Comparison of ENCODE assay signal across 10 cellular contexts in the genomic region with DNA sequence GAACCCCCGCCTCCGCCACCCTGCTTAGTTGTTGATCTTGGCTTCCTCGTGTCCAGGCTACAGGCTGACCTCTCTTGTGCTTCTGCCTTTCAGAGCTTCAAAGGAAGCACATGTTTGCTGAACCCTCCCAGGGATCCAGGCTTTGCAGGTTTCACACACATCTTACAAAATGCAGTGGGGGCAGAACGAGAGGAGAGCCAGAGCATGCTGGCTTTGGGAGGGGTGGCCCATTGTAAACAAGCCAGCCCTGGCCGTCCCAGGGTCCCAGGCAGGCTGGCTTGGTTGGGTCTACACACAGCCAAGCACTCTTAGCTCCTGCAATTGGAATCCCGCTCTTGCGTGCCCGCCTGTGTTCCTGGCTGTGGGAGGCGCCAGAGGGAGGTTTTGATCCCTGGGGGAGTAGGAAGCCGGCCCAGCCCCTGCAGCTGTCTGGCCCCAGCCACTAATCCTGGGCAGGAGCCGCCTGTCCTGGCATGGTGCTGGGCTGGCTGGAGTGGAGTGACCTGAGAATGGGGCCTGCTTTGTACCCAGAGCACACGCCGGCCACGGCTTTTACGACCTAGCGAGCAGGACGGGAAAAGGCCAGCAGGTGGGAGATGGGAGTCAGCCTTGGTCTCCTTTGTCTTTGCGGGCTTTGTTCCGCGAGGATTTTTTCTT. TPM values are rescaled to one million over a fixed set of nuclear protein-coding genes. Genes with fewer than 3 reads are reported as not detected.
DNase-seq lines count a peak whose midpoint lies in the region; ATAC-seq, FAIRE-seq and TF ChIP-seq lines count a peak whose summit lies in the region.
"Had no signal": no experiment of that assay in that cellular context is flagged by ENCODE, and none has a peak within 500 bp of the region (broad histone marks: within the 10 kb centered on the region; RNA-seq: fewer than 3 reads in every experiment).

No MANE protein-coding gene starts in this region.

- H3K27me3 ChIP-seq in heart left ventricle = no peaks in the 10 kb centered on the region
- no peaks in the 10 kb centered on the region for H3K27me3 ChIP-seq in esophagus muscularis mucosa

- H3K4me1 Mint-ChIP-seq in osteocyte (ENCODE audit: unreplicated experiment) = peaks cover 58% of the 10 kb centered on the region
- no peaks in the 10 kb centered on the region for H3K4me1 Mint-ChIP-seq in activated naive CD8-positive, alpha-beta T cell treated with anti-CD3 and anti-CD28 coated beads for 36 hours
- H3K4me1 Mint-ChIP-seq: stimulated activated effector memory CD8-positive, alpha-beta T cell treated with anti-CD3 and anti-CD28 coated beads, Interleukin-12 subunit alpha, Interleukin-12 subunit beta, amount 100 ng/mL, for 72 hours had no signal

- H3K4me1 ChIP-seq in heart left ventricle (peaks cover 0 to 46% (median 20%) of the 10 kb centered on the region in 12 donors), esophagus muscularis mucosa (peaks cover 19 to 69% (median 31%) of the 10 kb centered on the region in 4 donors)

- ATAC-seq in heart left ventricle = peak; percentile 77 to 90 (median 86)
- ATAC-seq in GM21619 (IDR thresholded peaks at IDR 0.05; ENCODE audit: unreplicated experiment) = no peak
- ATAC-seq: stimulated activated effector memory CD8-positive, alpha-beta T cell treated with anti-CD3 and anti-CD28 coated beads, Interleukin-12 subunit alpha, Interleukin-12 subunit beta, amount 100 ng/mL, for 72 hours had no signal

- WGBS in heart left ventricle, 4 donors = 44 to 50% (median 47%) methylated on average over 20 of the region's 20 CpGs
- 67% methylated on average over 20 of the region's 20 CpGs for WGBS in esophagus muscularis mucosa

- peak overlapping the region in 2 of 12 donors; percentile 27 to 37 for H3K27ac ChIP-seq in heart left ventricle
- no peak overlapping the region for H3K27ac ChIP-seq in esophagus muscularis mucosa (replicated peaks in 1 of 4)

- no peaks in the 10 kb centered on the region for H3K9me3 ChIP-seq in heart left ventricle
- no peaks in the 10 kb centered on the region for H3K9me3 ChIP-seq in esophagus muscularis mucosa

- peaks cover 0 to 7% (median 0%) of the 10 kb centered on the region in 9 donors for H3K36me3 ChIP-seq in heart left ventricle
- H3K36me3 ChIP-seq in esophagus muscularis mucosa = no peaks in the 10 kb centered on the region

- no peaks in the 10 kb centered on the region for H3K9me3 Mint-ChIP-seq in osteocyte (ENCODE audit: unreplicated experiment)
- H3K9me3 Mint-ChIP-seq in activated naive CD8-positive, alpha-beta T cell treated with anti-CD3 and anti-CD28 coated beads for 36 hours = no peaks in the 10 kb centered on the region
- H3K9me3 Mint-ChIP-seq: stimulated activated effector memory CD8-positive, alpha-beta T cell treated with anti-CD3 and anti-CD28 coated beads, Interleukin-12 subunit alpha, Interleukin-12 subunit beta, amount 100 ng/mL, for 72 hours had no signal

- no peak for FAIRE-seq in H54 (lab: Jason Lieb, UNC)

- TF ChIP-seq POLR2A in heart left ventricle (IDR thresholded peaks at IDR 0.05) = no peak
- no peak for TF ChIP-seq POLR2A in H54 (IDR thresholded peaks at IDR 0.05; ENCODE audit: low read depth, low read length)
- no peak for TF ChIP-seq POLR2A in esophagus muscularis mucosa (IDR thresholded peaks at IDR 0.05; ENCODE audit: low read depth)

- no peaks in the 10 kb centered on the region for H3K27me3 Mint-ChIP-seq in osteocyte (ENCODE audit: unreplicated experiment)
- H3K27me3 Mint-ChIP-seq in activated naive CD8-positive, alpha-beta T cell treated with anti-CD3 and anti-CD28 coated beads for 36 hours = no peaks in the 10 kb centered on the region
- H3K27me3 Mint-ChIP-seq: activated naive CD8-positive, alpha-beta T cell had no signal

- H3K36me3 Mint-ChIP-seq in osteocyte (ENCODE audit: unreplicated experiment) = peaks cover 16% of the 10 kb centered on the region
- H3K36me3 Mint-ChIP-seq in activated naive CD8-positive, alpha-beta T cell treated with anti-CD3 and anti-CD28 coated beads for 36 hours = no peaks in the 10 kb centered on the region
- H3K36me3 Mint-ChIP-seq: activated naive CD8-positive, alpha-beta T cell; stimulated activated effector memory CD8-positive, alpha-beta T cell treated with anti-CD3 and anti-CD28 coated beads, Interleukin-12 subunit alpha, Interleukin-12 subunit beta, amount 100 ng/mL, for 72 hours had no signal

- no peak for TF ChIP-seq EP300 in esophagus muscularis mucosa (IDR thresholded peaks at IDR 0.05)

- DNase-seq in ELF-1 (ENCODE audit: low read depth, low spot score) = peak; percentile 94
- peak; percentile 82 to 88 for DNase-seq in SHP77 (lab: John Stamatoyannopoulos, UW)
- peak in 4 of 5 donors; percentile 38 to 76 (median 67) for DNase-seq in heart left ventricle
- DNase-seq in osteocyte (ENCODE audit: extremely low spot score, unreplicated experiment) = no peak
- DNase-seq in H54 (ENCODE audit: insufficient read length, low spot score) = no peak
- no peak for DNase-seq in activated naive CD8-positive, alpha-beta T cell treated with anti-CD3 and anti-CD28 coated beads for 36 hours
- no peak for DNase-seq in esophagus muscularis mucosa (ENCODE audit: extremely low spot score)

- H3K4me3 Mint-ChIP-seq in osteocyte (ENCODE audit: unreplicated experiment) = no peak overlapping the region
- H3K4me3 Mint-ChIP-seq in activated naive CD8-positive, alpha-beta T cell treated with anti-CD3 and anti-CD28 coated beads for 36 hours = no peak overlapping the region
- H3K4me3 Mint-ChIP-seq: activated naive CD8-positive, alpha-beta T cell; stimulated activated effector memory CD8-positive, alpha-beta T cell treated with anti-CD3 and anti-CD28 coated beads, Interleukin-12 subunit alpha, Interleukin-12 subunit beta, amount 100 ng/mL, for 72 hours had no signal

- intact Hi-C loops in heart left ventricle (cut with DNase I) = loop anchor here in 6 of 10 donors (5.0 to 10.0 kb wide), 5 partner anchors 89 to 453 kb away; no protein-coding TSS in a partner anchor
- intact Hi-C loops in esophagus muscularis mucosa (cut with DNase I) = no loop called here

- H3K4me3 ChIP-seq in heart left ventricle = no peak overlapping the region
- H3K4me3 ChIP-seq in esophagus muscularis mucosa = no peak overlapping the region

- TF ChIP-seq CTCF in heart left ventricle (IDR thresholded peaks at IDR 0.05) (peak in 8 of 12 donors; percentile 25 to 43 (median 36)), osteocyte (IDR thresholded peaks at IDR 0.05) (peak; percentile 33), esophagus muscularis mucosa (IDR thresholded peaks at IDR 0.05) (no peak)

- H3K27ac Mint-ChIP-seq in osteocyte (ENCODE audit: unreplicated experiment) = peak overlapping the region; percentile 31
- H3K27ac Mint-ChIP-seq in activated naive CD8-positive, alpha-beta T cell treated with anti-CD3 and anti-CD28 coated beads for 36 hours = no peak overlapping the region
- H3K27ac Mint-ChIP-seq: activated naive CD8-positive, alpha-beta T cell; stimulated activated effector memory CD8-positive, alpha-beta T cell treated with anti-CD3 and anti-CD28 coated beads, Interleukin-12 subunit alpha, Interleukin-12 subunit beta, amount 100 ng/mL, for 72 hours had no signal

RNA-seq across cellular contexts. Expression of a gene that starts 53.9 kb away (rescaled TPM):
- total RNA-seq in heart left ventricle = 10 to 100 TPM in 7 of 9 donors, 1 to 10 TPM in 2; 8.5 to 33.5 (median 12.4) TPM
- polyA plus RNA-seq in heart left ventricle = 10 to 100 TPM in 1 of 2 donors, 1 to 10 TPM in 1; 5.4 to 25.2 TPM
- 60.1 and 62.1 TPM in 2 replicates for total RNA-seq in osteocyte
- under 1 TPM; 0.18 to 0.33 TPM for total RNA-seq in activated naive CD8-positive, alpha-beta T cell treated with anti-CD3 and anti-CD28 coated beads for 36 hours
- 10 to 100 TPM; 25.3 to 63.1 (median 48.4) TPM for total RNA-seq in esophagus muscularis mucosa

Comparison
In these comparisons a context has a peak if more than half of its experiments do, and no peak if none do; other contexts are left out.
1. DNase-seq: peak in ELF-1 (single experiment), SHP77 (2 of 2) and heart left ventricle (4 of 5); none in osteocyte (single experiment), H54 (single experiment), activated naive CD8-positive, alpha-beta T cell treated with anti-CD3 and anti-CD28 coated beads for 36 hours (single experiment) and esophagus muscularis mucosa (single experiment).
2. CTCF ChIP-seq: peak in heart left ventricle (8 of 12) and osteocyte (single experiment); none in esophagus muscularis mucosa (0 of 3).
3. RNA of a gene that starts 53.9 kb away (total RNA-seq): 60.1 to 62.1 TPM in osteocyte, 25.3 to 63.1 TPM in esophagus muscularis mucosa and 8.5 to 33.5 TPM in heart left ventricle; 0.18 to 0.33 TPM in activated naive CD8-positive, alpha-beta T cell treated with anti-CD3 and anti-CD28 coated beads for 36 hours; every median in the first group is over 4 times any median in the second.